In genomic region chr6:40011844-40012243, GRCh38 we compare ENCODE assay signal across 16 cellular contexts.
A peak's percentile ranks its signal among the peaks of the same experiment; 100 is the strongest.
DNase-seq lines count a peak whose midpoint lies in the region; ATAC-seq, FAIRE-seq and TF ChIP-seq lines count a peak whose summit lies in the region.
"Had no signal": no experiment of that assay in that cellular context is flagged by ENCODE, and none has a peak within 500 bp of the region (broad histone marks: within the 10 kb centered on the region; RNA-seq: fewer than 3 reads in every experiment).

No MANE protein-coding gene starts in this region.

- dilution Hi-C loops in keratinocyte (cut with MboI; ENCODE audit: extremely low pct_ligation_motif_present, low sequenced_read_pairs), result no loop called here

- no peaks in the 10 kb centered on the region for H3K9me1 ChIP-seq in keratinocyte (ENCODE audit: control insufficient read depth, extremely low read depth, insufficient read depth, low read length)

- H3K27ac ChIP-seq in keratinocyte (ENCODE audit: control insufficient read depth, insufficient read depth, low read length), result no peak overlapping the region
- H3K27ac ChIP-seq in brain microvascular endothelial cell, result no peak overlapping the region
- H3K27ac ChIP-seq: BLaER1 treated with 17β-estradiol and CSF1 and Interleukin-3, amounts not matched to agents 10 nM and 100 nM had no signal

- in situ Hi-C loops in SK-MEL-5 (cut with HindIII; ENCODE audit: low pct_unique_long_range_greater_than_20kb, low sequenced_read_pairs) (no loop called here), brain microvascular endothelial cell (cut with HindIII; ENCODE audit: low pct_ligation_motif_present, low sequenced_read_pairs) (no loop called here)

- no peaks in the 10 kb centered on the region for H3K27me3 ChIP-seq in H7 (ENCODE audit: control insufficient read depth, insufficient read depth, low read length)
- no peaks in the 10 kb centered on the region for H3K27me3 ChIP-seq in keratinocyte (ENCODE audit: control insufficient read depth, extremely low read depth, insufficient read depth, low read length)
- no peaks in the 10 kb centered on the region for H3K27me3 ChIP-seq in brain microvascular endothelial cell (replicated peaks)
- H3K27me3 ChIP-seq: BLaER1 treated with 17β-estradiol and CSF1 and Interleukin-3, amounts not matched to agents 10 nM and 100 nM had no signal

- no peak for ATAC-seq in HG03469 (IDR thresholded peaks at IDR 0.05; ENCODE audit: unreplicated experiment)

- no peaks in the 10 kb centered on the region for H4K20me1 ChIP-seq in keratinocyte (ENCODE audit: control insufficient read depth, extremely low read depth, insufficient read depth, low read length)
- H4K20me1 ChIP-seq: BLaER1 treated with 17β-estradiol and CSF1 and Interleukin-3, amounts not matched to agents 10 nM and 100 nM had no signal

- TF ChIP-seq CTCF in epithelial cell of proximal tubule (conservative IDR thresholded peaks at IDR 0.05; ENCODE audit: low read depth, low read length) (peak; percentile 6), keratinocyte (optimal IDR thresholded peaks at IDR 0.05 in 1 of 3, IDR thresholded peaks at IDR 0.05 in 1 of 3, conservative IDR thresholded peaks at IDR 0.05 in 1 of 3; ENCODE audit: extremely low read depth in 1 of 3, insufficient read depth in 2 of 3, low read length in 3 of 3) (no peak), brain microvascular endothelial cell (IDR thresholded peaks at IDR 0.05; ENCODE audit: low read depth, low read length, missing control alignments) (no peak)

- H3K36me3 ChIP-seq in H7 (replicated peaks; ENCODE audit: control insufficient read depth, insufficient read depth, low read length) (no peaks in the 10 kb centered on the region), keratinocyte (ENCODE audit: control insufficient read depth in 2 of 2, extremely low read depth in 1 of 2, insufficient read depth in 2 of 2, low read length in 2 of 2) (no peaks in the 10 kb centered on the region), brain microvascular endothelial cell (replicated peaks) (no peaks in the 10 kb centered on the region)
- H3K36me3 ChIP-seq: BLaER1 treated with 17β-estradiol and CSF1 and Interleukin-3, amounts not matched to agents 10 nM and 100 nM had no signal

- H3K4me2 ChIP-seq in keratinocyte (ENCODE audit: control insufficient read depth, extremely low read depth, insufficient read depth, low read depth, low read length), result no peak overlapping the region
- H3K4me2 ChIP-seq: BLaER1 treated with 17β-estradiol and CSF1 and Interleukin-3, amounts not matched to agents 10 nM and 100 nM; SK-N-SH had no signal

- H3K4me1 ChIP-seq in keratinocyte (ENCODE audit: control insufficient read depth, extremely low read depth, insufficient read depth, low read length), result peaks cover 6% of the 10 kb centered on the region
- H3K4me1 ChIP-seq: BLaER1 treated with 17β-estradiol and CSF1 and Interleukin-3, amounts not matched to agents 10 nM and 100 nM had no signal

- FAIRE-seq in keratinocyte (lab: Jason Lieb, UNC), result peak; percentile 44

- no peaks in the 10 kb centered on the region for H3K79me2 ChIP-seq in keratinocyte (ENCODE audit: control insufficient read depth, insufficient read depth, low read length)

- no peak overlapping the region for H2AFZ ChIP-seq in keratinocyte (ENCODE audit: control insufficient read depth, low read length)

- no peak overlapping the region for H3K4me3 ChIP-seq in H7 (ENCODE audit: insufficient read depth, low read depth, low read length)
- no peak overlapping the region for H3K4me3 ChIP-seq in epithelial cell of proximal tubule (ENCODE audit: low read depth, low read length)
- H3K4me3 ChIP-seq in keratinocyte (ENCODE audit: control insufficient read depth in 2 of 3, extremely low read depth in 1 of 3, insufficient read depth in 2 of 3, low read depth in 1 of 3, low read length in 3 of 3), result no peak overlapping the region
- H3K4me3 ChIP-seq in brain microvascular endothelial cell (ENCODE audit: low read depth, low read length), result no peak overlapping the region
- H3K4me3 ChIP-seq: BLaER1 treated with 17β-estradiol and CSF1 and Interleukin-3, amounts not matched to agents 10 nM and 100 nM had no signal

- DNase-seq in H7 (peak; percentile 5), SK-MEL-5 (ENCODE audit: low read depth, low spot score) (peak; percentile 54), epithelial cell of proximal tubule (ENCODE audit: low read depth) (no peak), keratinocyte (ENCODE audit: low read depth, low spot score) (no peak), NCI-H69 (lab: John Stamatoyannopoulos, UW) (no peak), brain microvascular endothelial cell (no peak)
- DNase-seq in stimulated activated CD4-positive, alpha-beta T cell treated with anti-CD3 and anti-CD28 coated beads, Interleukin-12 subunit alpha, Interleukin-12 subunit beta, amount 100 ng/mL, for 4 hours, result no peak
- DNase-seq: CD8-positive, alpha-beta memory T cell; NCI-H1105; NCI-H2081 treated with DMSO at 0.1 percent for 48 hours; NCI-H774; OCI-M1; SHP77; SK-N-SH had no signal

- no peak overlapping the region for H3K9ac ChIP-seq in keratinocyte (ENCODE audit: control insufficient read depth, extremely low read depth, insufficient read depth, low read length)
- H3K9ac ChIP-seq: BLaER1 treated with 17β-estradiol and CSF1 and Interleukin-3, amounts not matched to agents 10 nM and 100 nM; SK-N-SH had no signal

- no peaks in the 10 kb centered on the region for H3K9me3 ChIP-seq in keratinocyte (ENCODE audit: control insufficient read depth, low read depth, low read length)
- H3K9me3 ChIP-seq: SK-N-SH had no signal

Comparison
In these comparisons a context has a peak if more than half of its experiments do, and no peak if none do; other contexts are left out.
1. DNase-seq: peak in H7 (single experiment) and SK-MEL-5 (single experiment); none in epithelial cell of proximal tubule (single experiment), keratinocyte (single experiment), NCI-H69 (single experiment), stimulated activated CD4-positive, alpha-beta T cell treated with anti-CD3 and anti-CD28 coated beads, Interleukin-12 subunit alpha, Interleukin-12 subunit beta, amount 100 ng/mL, for 4 hours (single experiment) and brain microvascular endothelial cell (single experiment).